ENCODE assay signal across 25 cellular contexts in genomic region chr2:239856620-239857285, GRCh38.
"Had no signal": no experiment of that assay in that cellular context is flagged by ENCODE, and none has a peak within 500 bp of the region (broad histone marks: within the 10 kb centered on the region; RNA-seq: fewer than 3 reads in every experiment).

No MANE protein-coding gene starts in this region.

- H3K27ac ChIP-seq: epithelial cell of prostate, parathyroid adenoma, spleen had no signal

- FAIRE-seq: frontal cortex had no signal

- H3K36me3 ChIP-seq: spleen had no signal

- H3K9ac ChIP-seq: parathyroid adenoma, SK-N-SH had no signal

- H3K4me3 ChIP-seq: lung, mucosa of descending colon, spleen had no signal

- H3K9me3 Mint-ChIP-seq: activated CD4-positive, alpha-beta T cell treated with anti-CD3 and anti-CD28 coated beads, Interleukin-2, amount 10 ng/mL, durations not matched to agents 24 days and 14 days; activated T-cell treated with anti-CD3 and anti-CD28 coated beads, Interleukin-2, amount 50 U/mL, for 4 hours; activated T-helper 17 cell treated with anti-CD3 and anti-CD28 coated beads, Interleukin-2, amount 50 U/mL, for 72 hours; T-helper 1 cell treated with Interleukin-12 subunit alpha and Interleukin-12 subunit beta and Interleukin-4 antibody, amounts not matched to agents 30 μg/mL and 1 μg/mL, for 36 hours had no signal

- ATAC-seq: activated T-cell treated with anti-CD3 and anti-CD28 coated beads, Interleukin-2, amount 50 U/mL, for 4 hours; activated T-helper 17 cell treated with anti-CD3 and anti-CD28 coated beads, Interleukin-2, amount 50 U/mL, for 72 hours; left lobe of liver; mucosa of descending colon had no signal

- H3K9me3 ChIP-seq: mucosa of descending colon had no signal

- DNase-seq: activated CD4-positive, alpha-beta T cell treated with anti-CD3 and anti-CD28 coated beads, Interleukin-2, amount 10 ng/mL, durations not matched to agents 24 days and 14 days; activated CD4-positive, CD25-positive, alpha-beta regulatory T cell treated with anti-CD3 and anti-CD28 coated beads, Interleukin-2, amount 50 U/mL, for 72 hours; activated gamma-delta T cell treated with Interleukin-2 at 50 U/mL for 16 hours; activated naive CD4-positive, alpha-beta T cell treated with anti-CD3 and anti-CD28 coated beads, Interleukin-2, amount 50 U/mL, for 16 hours; activated T-cell treated with anti-CD3 and anti-CD28 coated beads, Interleukin-2, amount 50 U/mL, for 4 hours; amniotic stem cell; caudate nucleus; kidney glomerular epithelial cell; mesendoderm; mucosa of descending colon; SK-N-SH; spleen; stimulated activated CD4-positive, alpha-beta T cell treated with anti-CD3 and anti-CD28 coated beads, Interleukin-2, amount 100 ng/mL, for 48 hours; stimulated activated naive CD4-positive, alpha-beta T cell treated with Interleukin-2 at 50 U/mL for 16 hours; SW 1271; T-helper 9 cell; trophoblast cell had no signal

- H3K4me1 Mint-ChIP-seq: activated CD4-positive, alpha-beta T cell treated with anti-CD3 and anti-CD28 coated beads, Interleukin-2, amount 10 ng/mL, durations not matched to agents 24 days and 14 days; nephron had no signal

- H3K27ac Mint-ChIP-seq: activated CD4-positive, alpha-beta T cell treated with anti-CD3 and anti-CD28 coated beads, Interleukin-2, amount 10 ng/mL, durations not matched to agents 24 days and 14 days; activated T-helper 17 cell treated with anti-CD3 and anti-CD28 coated beads, Interleukin-2, amount 50 U/mL, for 72 hours; nephron; T-helper 1 cell treated with Interleukin-12 subunit alpha and Interleukin-12 subunit beta and Interleukin-4 antibody, amounts not matched to agents 30 μg/mL and 1 μg/mL, for 36 hours had no signal

- H3K4me3 Mint-ChIP-seq: activated CD4-positive, alpha-beta T cell treated with anti-CD3 and anti-CD28 coated beads, Interleukin-2, amount 10 ng/mL, durations not matched to agents 24 days and 14 days; activated T-cell treated with anti-CD3 and anti-CD28 coated beads, Interleukin-2, amount 50 U/mL, for 4 hours; activated T-helper 17 cell treated with anti-CD3 and anti-CD28 coated beads, Interleukin-2, amount 50 U/mL, for 72 hours; nephron; T-helper 1 cell treated with Interleukin-12 subunit alpha and Interleukin-12 subunit beta and Interleukin-4 antibody, amounts not matched to agents 30 μg/mL and 1 μg/mL, for 36 hours had no signal
